In the genomic region with DNA sequence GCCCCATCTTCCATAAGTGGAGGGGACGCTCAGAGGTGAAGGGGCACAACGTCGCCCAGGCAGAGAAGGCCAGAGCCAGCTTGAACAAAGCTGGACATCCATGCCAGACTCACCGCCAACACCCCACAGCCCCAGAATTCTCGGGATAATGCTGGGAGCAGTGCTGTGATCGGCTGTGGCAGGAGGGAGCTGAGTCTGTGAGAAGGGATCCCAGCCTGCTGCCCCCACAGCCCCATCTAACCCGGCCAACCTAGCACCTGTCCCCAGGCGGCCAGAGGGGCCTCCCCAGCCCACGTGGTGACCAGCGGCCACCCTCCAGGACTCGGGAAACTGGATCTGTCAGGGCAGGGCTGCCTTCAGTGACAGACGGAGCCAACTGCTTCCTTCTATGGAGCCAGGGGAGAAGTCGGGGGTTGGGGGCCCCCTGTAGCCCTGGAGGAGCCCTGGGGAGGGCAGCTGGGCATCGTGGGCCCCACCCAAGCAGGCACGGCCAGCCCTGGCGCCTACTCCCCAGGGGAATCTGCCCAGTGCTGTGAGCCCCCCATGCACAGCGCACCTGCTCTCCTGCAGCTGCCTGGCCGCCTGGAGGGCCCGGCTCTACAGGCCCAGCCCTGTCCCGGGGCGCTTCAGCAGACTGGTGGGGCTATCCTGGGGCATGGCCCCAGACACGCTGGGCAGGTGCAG, we compare ENCODE assay signal across 14 cellular contexts. TPM values are rescaled to one million over a fixed set of nuclear protein-coding genes. Genes with fewer than 3 reads are reported as not detected.
DNase-seq lines count a peak whose midpoint lies in the region; ATAC-seq and TF ChIP-seq lines count a peak whose summit lies in the region.
"Had no signal": no experiment of that assay in that cellular context is flagged by ENCODE, and none has a peak within 500 bp of the region (broad histone marks: within the 10 kb centered on the region; RNA-seq: fewer than 3 reads in every experiment).

No MANE protein-coding gene starts in this region.

- H3K4ac ChIP-seq in H9 (ENCODE audit: low read depth, low read length), result no peak overlapping the region

- peaks cover 95 to 100% (median 99%) of the 10 kb centered on the region in 11 experiments for H4K20me1 ChIP-seq in BLaER1 treated with 17β-estradiol and CSF1 and Interleukin-3, amounts not matched to agents 10 nM and 100 nM
- H4K20me1 ChIP-seq in H9 (ENCODE audit: control insufficient read depth, insufficient read depth, insufficient read length) (peaks cover 3% of the 10 kb centered on the region), hepatocyte (ENCODE audit: insufficient read depth, poor library complexity, severe bottlenecking) (peaks cover 96% of the 10 kb centered on the region)

- no peak overlapping the region for H2BK15ac ChIP-seq in H9 (ENCODE audit: low read depth, low read length)

- no CpG with 5 or more reads among the region's 22 CpGs for WGBS in H9 (ENCODE audit: extremely low coverage, insufficient read length, low lambda C conversion rate)
- 90% methylated on average over 22 of the region's 22 CpGs for WGBS in hepatocyte (ENCODE audit: low lambda C conversion rate, missing lambda C conversion rate)
- WGBS in psoas muscle, 3 donors, result 20 to 34% (median 25%) methylated on average over 15 to 22 of the region's 22 CpGs

- H3K36me3 ChIP-seq in BLaER1 treated with 17β-estradiol and CSF1 and Interleukin-3, amounts not matched to agents 10 nM and 100 nM, result peaks cover 0 to 38% (median 4%) of the 10 kb centered on the region in 11 experiments; a peak in 8 of 22 replicates
- H3K36me3 ChIP-seq in hepatocyte (replicated peaks; ENCODE audit: insufficient read depth, low read depth), result no peaks in the 10 kb centered on the region
- no peaks in the 10 kb centered on the region for H3K36me3 ChIP-seq in psoas muscle (ENCODE audit: insufficient read depth in 1 of 2, low read depth in 1 of 2)
- H3K36me3 ChIP-seq: gastroesophageal sphincter had no signal

- no peaks in the 10 kb centered on the region for H3K9me3 ChIP-seq in BLaER1 treated with 17β-estradiol and CSF1 and Interleukin-3, amounts not matched to agents 10 nM and 100 nM (replicated peaks in 1 of 11)
- no peaks in the 10 kb centered on the region for H3K9me3 ChIP-seq in H9 (ENCODE audit: control insufficient read depth, low read depth, low read length)
- no peaks in the 10 kb centered on the region for H3K9me3 ChIP-seq in hepatocyte (ENCODE audit: low read depth)
- no peaks in the 10 kb centered on the region for H3K9me3 ChIP-seq in psoas muscle
- H3K9me3 ChIP-seq: gastroesophageal sphincter had no signal

- H3K4me2 ChIP-seq in BLaER1 treated with 17β-estradiol and CSF1 and Interleukin-3, amounts not matched to agents 10 nM and 100 nM, result peak overlapping the region; percentile 85 to 100 (median 97)
- H3K4me2 ChIP-seq in H9 (ENCODE audit: insufficient read depth, insufficient read length, low read length), result no peak overlapping the region
- no peak overlapping the region for H3K4me2 ChIP-seq in hepatocyte

- H4K91ac ChIP-seq in H9 (ENCODE audit: insufficient read length, low read depth, low read length), result no peak overlapping the region

- peaks cover 25 to 55% of the 10 kb centered on the region in 2 experiments for H3K4me1 Mint-ChIP-seq in H9
- peaks cover 4% of the 10 kb centered on the region for H3K4me1 Mint-ChIP-seq in Calu3 (ENCODE audit: low read depth, unreplicated experiment)

- H3K23me2 ChIP-seq in H9 (ENCODE audit: insufficient read length, low read depth, low read length, poor library complexity, severe bottlenecking), result peaks cover 7% of the 10 kb centered on the region

- H3K27ac Mint-ChIP-seq in H9, result peak overlapping the region in 1 of 3 experiments; percentile 95; a peak in 2 of 7 replicates
- no peak overlapping the region for H3K27ac Mint-ChIP-seq in Calu3 (ENCODE audit: unreplicated experiment)
- H3K27ac Mint-ChIP-seq: activated T-helper 1 cell treated with anti-CD3 and anti-CD28 coated beads, Interleukin-12 subunit alpha, Interleukin-12 subunit beta, Interleukin-2, Interleukin-4 antibody, amounts not matched to agents 30 ng/mL and 10 ng/mL and 1 ng/mL, durations not matched to agents 14 hours and 24 hours and 36 hours had no signal

- H3K14ac ChIP-seq in H9 (ENCODE audit: insufficient read depth, low read length), result no peak overlapping the region

- H3K27me3 Mint-ChIP-seq in H9 (ENCODE audit: low read depth) (no peaks in the 10 kb centered on the region), Calu3 (ENCODE audit: unreplicated experiment) (no peaks in the 10 kb centered on the region)

- intact Hi-C loops in psoas muscle (cut with DNase I) (loop anchor here in 1 of 2 donors (5.0 to 10.0 kb wide), 2 partner anchors 35 to 73 kb away; partner anchors contain the start of genes BRD3OS and WDR5), Calu3 (cut with micrococcal nuclease; ENCODE audit: unreplicated experiment) (no loop called here)

- peak overlapping the region in 5 of 11 experiments; percentile 7 to 87 (median 16); a peak in 6 of 22 replicates for H3K27ac ChIP-seq in BLaER1 treated with 17β-estradiol and CSF1 and Interleukin-3, amounts not matched to agents 10 nM and 100 nM
- no peak overlapping the region for H3K27ac ChIP-seq in H9 (ENCODE audit: insufficient read length, low read depth, low read length)
- no peak overlapping the region for H3K27ac ChIP-seq in hepatocyte
- peak overlapping the region; percentile 82 for H3K27ac ChIP-seq in psoas muscle
- H3K27ac ChIP-seq: gastroesophageal sphincter had no signal

- no peak overlapping the region for H3T11ph ChIP-seq in H9 (ENCODE audit: low read length)

- H3K9me3 Mint-ChIP-seq in H9 (no peaks in the 10 kb centered on the region), Calu3 (ENCODE audit: low read depth, unreplicated experiment) (no peaks in the 10 kb centered on the region)
- H3K9me3 Mint-ChIP-seq: activated T-helper 1 cell treated with anti-CD3 and anti-CD28 coated beads, Interleukin-12 subunit alpha, Interleukin-12 subunit beta, Interleukin-2, Interleukin-4 antibody, amounts not matched to agents 30 ng/mL and 10 ng/mL and 1 ng/mL, durations not matched to agents 14 hours and 24 hours and 36 hours had no signal

- ATAC-seq in psoas muscle (peak; percentile 85 to 93 (median 87)), HG02884 (IDR thresholded peaks at IDR 0.05; ENCODE audit: unreplicated experiment) (no peak)
- ATAC-seq: gastroesophageal sphincter had no signal

- H3K9ac ChIP-seq in BLaER1 treated with 17β-estradiol and CSF1 and Interleukin-3, amounts not matched to agents 10 nM and 100 nM, result peak overlapping the region in 7 of 11 experiments; percentile 22 to 70 (median 49); a peak in 13 of 22 replicates
- no peak overlapping the region for H3K9ac ChIP-seq in H9 (ENCODE audit: extremely low read depth, insufficient read length, low read length)

- no peak overlapping the region for H2BK120ac ChIP-seq in H9 (ENCODE audit: low read depth, low read length, poor library complexity, severe bottlenecking)

- H2BK20ac ChIP-seq in H9 (ENCODE audit: low read depth, low read length, poor library complexity, severe bottlenecking), result no peak overlapping the region

- no peak overlapping the region for H2BK12ac ChIP-seq in H9 (ENCODE audit: insufficient read length, low read depth, low read length)

- H3K79me1 ChIP-seq in H9 (ENCODE audit: insufficient read depth, low read depth, low read length, poor library complexity, severe bottlenecking), result peaks cover 6% of the 10 kb centered on the region

- no peak overlapping the region for H2AFZ ChIP-seq in H9 (ENCODE audit: low read length)
- no peak overlapping the region for H2AFZ ChIP-seq in hepatocyte

- no peak overlapping the region for H4K8ac ChIP-seq in H9 (replicated peaks; ENCODE audit: insufficient read length, low read depth, low read length)

- H3K36me3 Mint-ChIP-seq in H9 (ENCODE audit: insufficient read depth in 1 of 3, low read depth in 3 of 3), result peaks cover 2 to 25% (median 6%) of the 10 kb centered on the region in 3 experiments; a peak in 5 of 7 replicates
- H3K36me3 Mint-ChIP-seq in Calu3 (ENCODE audit: insufficient read depth, unreplicated experiment), result peaks cover 11% of the 10 kb centered on the region

- H3K4me3 ChIP-seq in BLaER1 treated with 17β-estradiol and CSF1 and Interleukin-3, amounts not matched to agents 10 nM and 100 nM, result no peak overlapping the region; a peak in 2 of 20 replicates
- H3K4me3 ChIP-seq in hepatocyte (no peak overlapping the region), psoas muscle (peak overlapping the region; percentile 33)
- H3K4me3 ChIP-seq: gastroesophageal sphincter had no signal

- no peak overlapping the region for H3K18ac ChIP-seq in H9 (ENCODE audit: insufficient read length, low read depth, low read length)

- H3K27me3 ChIP-seq in BLaER1 treated with 17β-estradiol and CSF1 and Interleukin-3, amounts not matched to agents 10 nM and 100 nM, result peaks cover 0 to 3% (median 0%) of the 10 kb centered on the region in 11 experiments; a peak in 1 of 22 replicates
- no peaks in the 10 kb centered on the region for H3K27me3 ChIP-seq in H9 (ENCODE audit: insufficient read depth, low read length)
- no peaks in the 10 kb centered on the region for H3K27me3 ChIP-seq in hepatocyte
- H3K27me3 ChIP-seq in psoas muscle (ENCODE audit: insufficient read depth in 3 of 3, low read length in 2 of 3), result no peaks in the 10 kb centered on the region
- H3K27me3 ChIP-seq: gastroesophageal sphincter had no signal

- peaks cover 77% of the 10 kb centered on the region; the same call in 1 of the 2 replicates for H3K79me2 ChIP-seq in H9 (ENCODE audit: insufficient read depth, low read length)
- H3K79me2 ChIP-seq in hepatocyte, result peaks cover 100% of the 10 kb centered on the region

- no peak for TF ChIP-seq CTCF in H9 (conservative IDR thresholded peaks at IDR 0.05)
- TF ChIP-seq CTCF in hepatocyte (IDR thresholded peaks at IDR 0.05; ENCODE audit: poor library complexity), result no peak
- no peak for TF ChIP-seq CTCF in psoas muscle (IDR thresholded peaks at IDR 0.05)
- no peak for TF ChIP-seq CTCF in Calu3 (IDR thresholded peaks at IDR 0.05; ENCODE audit: unreplicated experiment)

- H3K4me1 ChIP-seq in BLaER1 treated with 17β-estradiol and CSF1 and Interleukin-3, amounts not matched to agents 10 nM and 100 nM, result peaks cover 84 to 98% (median 95%) of the 10 kb centered on the region in 10 experiments
- H3K4me1 ChIP-seq in H9 (ENCODE audit: insufficient read depth, low read length), result no peaks in the 10 kb centered on the region
- peaks cover 40% of the 10 kb centered on the region for H3K4me1 ChIP-seq in hepatocyte (ENCODE audit: insufficient read depth)
- H3K4me1 ChIP-seq in psoas muscle, result peaks cover 93% of the 10 kb centered on the region

- H4K5ac ChIP-seq in H9 (ENCODE audit: insufficient read length, low read depth, low read length), result no peak overlapping the region

- H3K9me2 ChIP-seq in hepatocyte (replicated peaks; ENCODE audit: insufficient read depth), result no peaks in the 10 kb centered on the region

- CTCF ChIA-PET in Calu3 (lab: Charles Lee), result no interaction called here

- H3K23ac ChIP-seq in H9 (ENCODE audit: insufficient read length, low read depth, low read length), result no peak overlapping the region

- BruUV-seq in Calu3 (replicated peaks; lab: Mats Ljungman, UMichigan), result no TSS peak

- no peak overlapping the region for H2AK5ac ChIP-seq in H9 (ENCODE audit: insufficient read length, low read length)

- H3K4me3 Mint-ChIP-seq in H9 (no peak overlapping the region), Calu3 (ENCODE audit: low read depth, unreplicated experiment) (no peak overlapping the region)

- H2BK5ac ChIP-seq in H9 (ENCODE audit: insufficient read length, low read length), result no peak overlapping the region

- DNase-seq in H9 (peak; percentile 27), hepatocyte (ENCODE audit: low spot score) (peak; percentile 21), psoas muscle (peak; percentile 62 to 86), Calu3 (no peak), NCI-H1436 (lab: John Stamatoyannopoulos, UW) (no peak), activated gamma-delta T cell treated with Interleukin-2 at 50 U/mL for 16 hours (no peak)
- DNase-seq: DMS79 treated with DMSO at 0.1 percent for 48 hours, Kasumi-1, NCI-H1417 treated with DMSO at 0.1 percent for 48 hours, NCI-H446 had no signal

- H3K56ac ChIP-seq in H9 (ENCODE audit: insufficient read length, low read depth, low read length), result no peak overlapping the region

RNA-seq across cellular contexts. Expression of gene BRD3, which starts 6.0 kb away (rescaled TPM):
- 63.1 and 63.6 TPM in 2 replicates for total RNA-seq in H9 (2021)
- 9.0 and 14.8 TPM in 2 replicates for total RNA-seq in hepatocyte
- 25.7 and 29.6 TPM in 2 replicates for polyA plus RNA-seq in hepatocyte
- total RNA-seq in psoas muscle, result 10 to 100 TPM; 21.7 to 28.2 (median 24.8) TPM
- polyA plus RNA-seq in psoas muscle, result 10 to 100 TPM in 1 of 3 donors, 1 to 10 TPM in 2; 7.5 to 16.5 (median 8.6) TPM
- 30.8 and 31.1 TPM in 2 replicates for total RNA-seq in Calu3 (2022)

RNA-seq across cellular contexts. Expression of gene BRD3OS, which starts 36.5 kb away (rescaled TPM):
- 16.4 and 17.8 TPM in 2 replicates for total RNA-seq in H9 (2021)
- total RNA-seq in hepatocyte, result 13.4 and 14.9 TPM in 2 replicates
- 13.3 and 13.4 TPM in 2 replicates for polyA plus RNA-seq in hepatocyte
- total RNA-seq in psoas muscle, result 1 to 10 TPM; 2.4 to 4.3 (median 4.2) TPM
- polyA plus RNA-seq in psoas muscle, result 1 to 10 TPM; 1.2 to 8.7 (median 2.7) TPM
- total RNA-seq in Calu3 (2022), result 10.5 and 10.7 TPM in 2 replicates

Comparison
In these comparisons a context has a peak if more than half of its experiments do, and no peak if none do; other contexts are left out.
1. H3K4me2 ChIP-seq: peak in BLaER1 treated with 17β-estradiol and CSF1 and Interleukin-3, amounts not matched to agents 10 nM and 100 nM (11 of 11); none in H9 (single experiment) and hepatocyte (single experiment).
2. DNase-seq: peak in H9 (single experiment), hepatocyte (single experiment) and psoas muscle (2 of 2); none in Calu3 (single experiment), NCI-H1436 (single experiment) and activated gamma-delta T cell treated with Interleukin-2 at 50 U/mL for 16 hours (single experiment).